ENCODE assay signal across 14 cellular contexts in genomic region chr16:75272629-75273028, GRCh38. TPM values are rescaled to one million over a fixed set of nuclear protein-coding genes. Genes with fewer than 3 reads are reported as not detected.
"Had no signal": no experiment of that assay in that cellular context is flagged by ENCODE, and none has a peak within 500 bp of the region (broad histone marks: within the 10 kb centered on the region; RNA-seq: fewer than 3 reads in every experiment).

No MANE protein-coding gene starts in this region.

RNA-seq across cellular contexts. Expression of gene BCAR1, which starts 21.2 kb away (rescaled TPM):
- total RNA-seq: activated CD4-positive, alpha-beta memory T cell treated with anti-CD3 and anti-CD28 coated beads, Interleukin-2, amount 10 ng/mL, durations not matched to agents 7 days and 5 days; activated naive CD8-positive, alpha-beta T cell treated with anti-CD3 and anti-CD28 coated beads, Interleukin-2, amount 10 ng/mL, durations not matched to agents 7 days and 5 days; T-helper 2 cell treated with Interferon-gamma antibody and Interleukin-4, amounts not matched to agents 100 ng/mL and 5 ng/mL, for 36 hours had no signal

RNA-seq across cellular contexts. Expression of gene CTRB1, which starts 53.8 kb away (rescaled TPM):
- total RNA-seq: activated CD4-positive, alpha-beta memory T cell treated with anti-CD3 and anti-CD28 coated beads, Interleukin-2, amount 10 ng/mL, durations not matched to agents 7 days and 5 days; activated CD4-positive, alpha-beta T cell treated with anti-CD3 and anti-CD28 coated beads, Interleukin-2, amount 10 ng/mL, durations not matched to agents 7 days and 5 days; activated naive CD4-positive, alpha-beta T cell treated with anti-CD3 and anti-CD28 coated beads, Interleukin-2, amount 50 U/mL, for 72 hours; activated naive CD8-positive, alpha-beta T cell treated with anti-CD3 and anti-CD28 coated beads, Interleukin-2, amount 10 ng/mL, durations not matched to agents 7 days and 5 days; activated T-cell treated with anti-CD3 and anti-CD28 coated beads, Interleukin-2, amount 50 U/mL, for 72 hours; ascending aorta; breast epithelium; cardiac muscle cell; cerebellum; esophagus muscularis mucosa; fibroblast of villous mesenchyme; gastroesophageal sphincter; glomerular endothelial cell; T-helper 2 cell treated with Interferon-gamma antibody and Interleukin-4, amounts not matched to agents 100 ng/mL and 5 ng/mL, for 36 hours had no signal
